Comparison of ENCODE assay signal across 25 cellular contexts in genomic region chr1:86924324-86924960, GRCh38.
"Had no signal": no experiment of that assay in that cellular context is flagged by ENCODE, and none has a peak within 500 bp of the region (broad histone marks: within the 10 kb centered on the region; RNA-seq: fewer than 3 reads in every experiment).

No MANE protein-coding gene starts in this region.

- H3K9me3 Mint-ChIP-seq: central memory CD8-positive, alpha-beta T cell had no signal

- H3K27me3 Mint-ChIP-seq: activated CD4-positive, alpha-beta memory T cell treated with anti-CD3 and anti-CD28 coated beads for 36 hours; activated CD4-positive, alpha-beta T cell treated with anti-CD3 and anti-CD28 coated beads for 36 hours; activated CD4-positive, alpha-beta T cell treated with anti-CD3 and anti-CD28 coated beads, Interleukin-2, amount 10 ng/mL, durations not matched to agents 24 days and 14 days; activated naive CD4-positive, alpha-beta T cell treated with anti-CD3 and anti-CD28 coated beads, Interleukin-2, amount 10 ng/mL, durations not matched to agents 7 days and 5 days; activated naive CD8-positive, alpha-beta T cell treated with anti-CD3 and anti-CD28 coated beads, Interleukin-2, amount 10 ng/mL, durations not matched to agents 7 days and 5 days; activated T-cell treated with anti-CD3 and anti-CD28 coated beads, Interleukin-2, amount 50 U/mL, for 24 hours; central memory CD8-positive, alpha-beta T cell; dendritic cell treated with granulocyte-macrophage colony-stimulating factor and Interleukin-4, amounts not matched to agents 40 ng/mL and 50 ng/mL, for 4 days; effector memory CD8-positive, alpha-beta T cell had no signal

- H3K27ac ChIP-seq: brain microvascular endothelial cell, coronary artery, dorsolateral prefrontal cortex, epithelial cell of prostate, esophagus squamous epithelium had no signal

- ATAC-seq: activated CD4-positive, alpha-beta T cell treated with anti-CD3 and anti-CD28 coated beads for 36 hours; activated naive CD4-positive, alpha-beta T cell treated with anti-CD3 and anti-CD28 coated beads, Interleukin-2, amount 50 U/mL, for 72 hours; activated T-cell treated with anti-CD3 and anti-CD28 coated beads, Interleukin-2, amount 50 U/mL, for 72 hours; effector memory CD8-positive, alpha-beta T cell had no signal

- H3K4me3 ChIP-seq: coronary artery, dorsolateral prefrontal cortex, esophagus squamous epithelium had no signal

- DNase-seq: activated CD4-positive, alpha-beta memory T cell treated with anti-CD3 and anti-CD28 coated beads for 36 hours; activated CD4-positive, alpha-beta T cell treated with anti-CD3 and anti-CD28 coated beads for 36 hours; activated CD4-positive, alpha-beta T cell treated with anti-CD3 and anti-CD28 coated beads, Interleukin-2, amount 10 ng/mL, durations not matched to agents 24 days and 14 days; activated CD4-positive, CD25-positive, alpha-beta regulatory T cell; activated CD4-positive, CD25-positive, alpha-beta regulatory T cell treated with anti-CD3 and anti-CD28 coated beads, Interleukin-2, amount 50 U/mL, for 72 hours; activated CD8-positive, alpha-beta memory T cell treated with anti-CD3 and anti-CD28 coated beads, Interleukin-2, amount 50 U/mL, for 48 hours; activated gamma-delta T cell; activated naive CD4-positive, alpha-beta T cell; activated naive CD4-positive, alpha-beta T cell treated with anti-CD3 and anti-CD28 coated beads, Interleukin-2, amount 10 ng/mL, durations not matched to agents 7 days and 5 days; activated naive CD8-positive, alpha-beta T cell treated with anti-CD3 and anti-CD28 coated beads, Interleukin-2, amount 10 ng/mL, durations not matched to agents 7 days and 5 days; activated T-cell treated with anti-CD3 and anti-CD28 coated beads for 4 hours; activated T-cell treated with anti-CD3 and anti-CD28 coated beads, Interleukin-2, amount 50 U/mL, for 24 hours; activated T-cell treated with anti-CD3 and anti-CD28 coated beads, Interleukin-2, amount 50 U/mL, for 72 hours; anterior cingulate cortex; brain microvascular endothelial cell; dorsolateral prefrontal cortex; effector memory CD8-positive, alpha-beta T cell; esophagus squamous epithelium; head of caudate nucleus; T-helper 2 cell had no signal

- H3K4me3 Mint-ChIP-seq: activated CD4-positive, alpha-beta memory T cell treated with anti-CD3 and anti-CD28 coated beads for 36 hours; activated CD4-positive, alpha-beta T cell treated with anti-CD3 and anti-CD28 coated beads for 36 hours; activated CD4-positive, alpha-beta T cell treated with anti-CD3 and anti-CD28 coated beads, Interleukin-2, amount 10 ng/mL, durations not matched to agents 24 days and 14 days; activated naive CD4-positive, alpha-beta T cell treated with anti-CD3 and anti-CD28 coated beads, Interleukin-2, amount 10 ng/mL, durations not matched to agents 7 days and 5 days; activated naive CD8-positive, alpha-beta T cell treated with anti-CD3 and anti-CD28 coated beads, Interleukin-2, amount 10 ng/mL, durations not matched to agents 7 days and 5 days; activated T-cell treated with anti-CD3 and anti-CD28 coated beads, Interleukin-2, amount 50 U/mL, for 24 hours; activated T-cell treated with anti-CD3 and anti-CD28 coated beads, Interleukin-2, amount 50 U/mL, for 72 hours; central memory CD8-positive, alpha-beta T cell; dendritic cell treated with granulocyte-macrophage colony-stimulating factor and Interleukin-4, amounts not matched to agents 40 ng/mL and 50 ng/mL, for 4 days; effector memory CD8-positive, alpha-beta T cell had no signal

- H3K36me3 ChIP-seq: brain microvascular endothelial cell, esophagus squamous epithelium had no signal

- H3K27me3 ChIP-seq: brain microvascular endothelial cell, dorsolateral prefrontal cortex, esophagus squamous epithelium had no signal

- H3K27ac Mint-ChIP-seq: activated CD4-positive, alpha-beta memory T cell treated with anti-CD3 and anti-CD28 coated beads for 36 hours; activated CD4-positive, alpha-beta T cell treated with anti-CD3 and anti-CD28 coated beads for 36 hours; activated CD4-positive, alpha-beta T cell treated with anti-CD3 and anti-CD28 coated beads, Interleukin-2, amount 10 ng/mL, durations not matched to agents 24 days and 14 days; activated naive CD4-positive, alpha-beta T cell treated with anti-CD3 and anti-CD28 coated beads, Interleukin-2, amount 10 ng/mL, durations not matched to agents 7 days and 5 days; activated naive CD4-positive, alpha-beta T cell treated with anti-CD3 and anti-CD28 coated beads, Interleukin-2, amount 50 U/mL, for 72 hours; activated naive CD8-positive, alpha-beta T cell treated with anti-CD3 and anti-CD28 coated beads, Interleukin-2, amount 10 ng/mL, durations not matched to agents 7 days and 5 days; activated T-cell treated with anti-CD3 and anti-CD28 coated beads, Interleukin-2, amount 50 U/mL, for 24 hours; activated T-cell treated with anti-CD3 and anti-CD28 coated beads, Interleukin-2, amount 50 U/mL, for 72 hours; effector memory CD8-positive, alpha-beta T cell had no signal
